1 cellular context compared by ENCODE assay signal in the genomic region with DNA sequence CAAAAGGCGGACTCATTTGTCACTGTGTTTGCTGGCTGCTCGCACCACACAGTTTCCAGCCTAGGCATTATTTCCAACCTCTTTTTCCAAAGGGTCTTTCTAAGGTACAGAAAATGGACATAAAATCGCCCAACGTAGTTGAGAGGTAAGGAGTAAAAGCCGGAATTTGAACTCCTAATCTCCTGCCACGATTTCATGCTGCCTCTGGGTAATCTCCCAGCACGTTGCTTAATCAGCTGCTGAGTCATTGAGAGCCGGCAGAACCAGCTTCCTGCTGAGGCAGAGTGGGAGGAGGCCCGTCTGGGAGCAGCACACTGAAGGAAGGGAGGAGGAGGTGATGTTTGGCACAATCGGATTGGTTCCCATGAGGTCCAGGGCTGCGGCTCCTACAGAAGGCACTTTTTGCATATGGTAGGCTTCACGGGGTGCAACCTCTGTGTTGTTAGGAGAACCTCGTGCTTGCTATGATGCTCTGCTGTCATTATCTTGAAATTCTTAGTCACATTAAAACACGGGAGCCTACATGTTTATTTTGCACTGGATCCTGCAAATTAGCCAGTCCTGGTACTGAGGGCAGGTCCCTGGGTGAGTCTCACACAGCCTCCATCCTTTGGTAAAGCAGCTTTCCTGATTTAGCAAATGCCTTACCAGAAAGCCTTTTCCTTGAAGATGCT.
TF ChIP-seq lines count a peak whose summit lies in the region.

No MANE protein-coding gene starts in this region.

TF ChIP-seq in IMR-90, 13 proteins besides CTCF, POLR2A, EP300 and RAD21 (continued from another document):
- TF ChIP-seq CEBPB (IDR thresholded peaks at IDR 0.05; ENCODE audit: low read depth, low read length) (peak; percentile 100), BHLHE40 (IDR thresholded peaks at IDR 0.05; ENCODE audit: low read depth, low read length) (peak; percentile 68; the same call in 1 of the 2 replicates), MAZ (IDR thresholded peaks at IDR 0.05; ENCODE audit: borderline replicate concordance, low read depth, low read length) (peak; percentile 73; the same call in 1 of the 2 replicates), FOS (IDR thresholded peaks at IDR 0.05; ENCODE audit: low read depth, low read length) (peak; percentile 93), RCOR1 (IDR thresholded peaks at IDR 0.05; ENCODE audit: insufficient replicate concordance, low read length) (no peak), MXI1 (IDR thresholded peaks at IDR 0.05; ENCODE audit: borderline replicate concordance, low read depth, low read length) (peak; percentile 57; the same call in 1 of the 2 replicates)
- TF ChIP-seq, protein P1, sequence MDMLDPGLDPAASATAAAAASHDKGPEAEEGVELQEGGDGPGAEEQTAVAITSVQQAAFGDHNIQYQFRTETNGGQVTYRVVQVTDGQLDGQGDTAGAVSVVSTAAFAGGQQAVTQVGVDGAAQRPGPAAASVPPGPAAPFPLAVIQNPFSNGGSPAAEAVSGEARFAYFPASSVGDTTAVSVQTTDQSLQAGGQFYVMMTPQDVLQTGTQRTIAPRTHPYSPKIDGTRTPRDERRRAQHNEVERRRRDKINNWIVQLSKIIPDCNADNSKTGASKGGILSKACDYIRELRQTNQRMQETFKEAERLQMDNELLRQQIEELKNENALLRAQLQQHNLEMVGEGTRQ (IDR thresholded peaks at IDR 0.05; ENCODE audit: low read depth, low read length) = no peak
